In the genomic region with DNA sequence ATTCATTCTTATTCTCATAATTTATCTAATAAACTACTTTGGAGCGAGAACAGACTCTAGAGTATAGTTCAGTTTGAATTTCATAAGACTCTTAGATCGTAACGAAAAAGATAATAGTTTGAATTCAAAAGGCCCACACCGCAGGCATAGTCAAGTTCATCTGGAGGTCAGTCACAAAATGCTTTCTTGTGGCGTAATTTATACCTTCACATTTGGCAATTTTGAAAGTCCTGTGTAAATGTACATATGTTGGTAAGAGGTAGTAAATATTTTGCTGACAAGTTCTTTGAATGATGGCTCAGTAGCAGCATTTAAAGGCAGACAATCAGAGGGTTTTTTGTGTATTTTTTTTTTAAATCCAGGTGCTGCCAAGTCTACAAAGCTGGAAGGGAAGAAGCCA, we compare ENCODE assay signal across 15 cellular contexts.
DNase-seq lines count a peak whose midpoint lies in the region; ATAC-seq, FAIRE-seq and TF ChIP-seq lines count a peak whose summit lies in the region.
"Had no signal": no experiment of that assay in that cellular context is flagged by ENCODE, and none has a peak within 500 bp of the region (broad histone marks: within the 10 kb centered on the region; RNA-seq: fewer than 3 reads in every experiment).

No MANE protein-coding gene starts in this region.

- H3K79me2 ChIP-seq in K562 (ENCODE audit: control insufficient read depth, insufficient read depth, low read length), result no peaks in the 10 kb centered on the region

- no peak for ATAC-seq in K562

- no peak overlapping the region for H3K4me2 ChIP-seq in K562 (ENCODE audit: insufficient read depth, low read length)
- H3K4me2 ChIP-seq: PC-9 had no signal

- DNase-seq in NCI-H2081 treated with DMSO at 0.1 percent for 48 hours (lab: John Stamatoyannopoulos, UW), result peak; percentile 98
- no peak for DNase-seq in NCI-H2081 (lab: John Stamatoyannopoulos, UW)
- DNase-seq in K562 (ENCODE audit: extremely low read depth in 1 of 4, low spot score in 3 of 4), result no peak
- DNase-seq in mesothelial cell of epicardium (ENCODE audit: low spot score in 2 of 2, unreplicated experiment in 2 of 2), result no peak
- DNase-seq in type B pancreatic cell (ENCODE audit: extremely low spot score, unreplicated experiment), result no peak
- DNase-seq in KG1 (lab: John Stamatoyannopoulos, UW), result no peak
- DNase-seq in stimulated activated CD4-positive, alpha-beta T cell treated with anti-CD3 and anti-CD28 coated beads, Interleukin-4, amount 100 ng/mL, for 1 hour, result no peak
- no peak for DNase-seq in T-helper 9 cell
- DNase-seq: HCEC 1CT, KBM-7, MG63, PC-9 had no signal

- in situ Hi-C loops in K562 (cut with MboI), result no loop called here

- H3K27ac Mint-ChIP-seq in mesothelial cell of epicardium (peak overlapping the region; percentile 96), type B pancreatic cell (peak overlapping the region; percentile 88)

- peaks cover 77% of the 10 kb centered on the region for H3K4me1 Mint-ChIP-seq in mesothelial cell of epicardium
- H3K4me1 Mint-ChIP-seq in type B pancreatic cell (ENCODE audit: unreplicated experiment), result peaks cover 55% of the 10 kb centered on the region

- no peak for TF ChIP-seq EP300 in K562 (IDR thresholded peaks at IDR 0.05; ENCODE audit: low read length)

- no peaks in the 10 kb centered on the region for H3K9me1 ChIP-seq in K562 (ENCODE audit: control insufficient read depth, insufficient read depth, low read length)

- no peaks in the 10 kb centered on the region for H3K27me3 Mint-ChIP-seq in mesothelial cell of epicardium (ENCODE audit: low read depth)
- no peaks in the 10 kb centered on the region for H3K27me3 Mint-ChIP-seq in type B pancreatic cell

- H3K27ac ChIP-seq in K562 (ENCODE audit: extremely low read depth, low read depth, low read length), result no peak overlapping the region
- H3K27ac ChIP-seq: C4-2B, PC-9 had no signal

- WGBS in K562 (ENCODE audit: insufficient coverage, low coverage, missing lambda C conversion rate), result 43% methylated on average over 5 of the region's 5 CpGs

- TF ChIP-seq CTCF in K562 (IDR thresholded peaks at IDR 0.05 in 2 of 3, conservative IDR thresholded peaks at IDR 0.05 in 1 of 3; ENCODE audit: insufficient read depth in 2 of 3, low read depth in 1 of 3, low read length in 3 of 3) (no peak), mesothelial cell of epicardium (IDR thresholded peaks at IDR 0.05; ENCODE audit: unreplicated experiment) (no peak), type B pancreatic cell (conservative IDR thresholded peaks at IDR 0.05) (no peak)

- H3K9me3 Mint-ChIP-seq in mesothelial cell of epicardium (no peaks in the 10 kb centered on the region), type B pancreatic cell (no peaks in the 10 kb centered on the region)

- intact Hi-C loops in K562 (cut with micrococcal nuclease), result loop anchor here (5.0 kb wide), 1 partner anchor 75 kb away; no protein-coding TSS in a partner anchor

- no peak for TF ChIP-seq RAD21 in K562 (CRISPR knock-in tag; conservative IDR thresholded peaks at IDR 0.05 in 1 of 2, IDR thresholded peaks at IDR 0.05 in 1 of 2)

- POLR2A ChIA-PET in K562 (lab: Yijun Ruan, JAX), result no interaction called here

- no peaks in the 10 kb centered on the region for H3K9me3 ChIP-seq in K562 (replicated peaks; ENCODE audit: control insufficient read depth, insufficient read depth, low read depth, low read length)
- H3K9me3 ChIP-seq: MG63 had no signal

- H2AFZ ChIP-seq in K562 (ENCODE audit: low read depth, low read length), result peak overlapping the region; percentile 32; the same call in 1 of the 2 replicates
- H2AFZ ChIP-seq: PC-9 had no signal

- no TSS peak for BruUV-seq in K562 (replicated peaks; lab: Mats Ljungman, UMichigan)

- no peaks in the 10 kb centered on the region for H3K27me3 ChIP-seq in K562 (ENCODE audit: control insufficient read depth in 2 of 2, insufficient read depth in 2 of 2, low read length in 2 of 2)
- H3K27me3 ChIP-seq: MG63 had no signal

- H3K4me3 Mint-ChIP-seq in mesothelial cell of epicardium (peak overlapping the region; percentile 20), type B pancreatic cell (peak overlapping the region; percentile 53)

- H4K20me1 ChIP-seq in K562 (replicated peaks; ENCODE audit: control insufficient read depth, insufficient read depth, low read length), result no peaks in the 10 kb centered on the region

- no peak for TF ChIP-seq POLR2A in K562 (conservative IDR thresholded peaks at IDR 0.05)

- FAIRE-seq in K562 (lab: Jason Lieb, UNC), result no peak
- FAIRE-seq: A204.1, HTR-8/SVneo had no signal

- CTCF ChIA-PET in K562 (lab: Yijun Ruan, JAX; ENCODE audit: low intra/inter-chr PET ratio), result no interaction called here

- no peak overlapping the region for H3K9ac ChIP-seq in K562 (ENCODE audit: insufficient read depth in 1 of 2, low read depth in 2 of 2, low read length in 2 of 2)

- H3K36me3 Mint-ChIP-seq in mesothelial cell of epicardium (peaks cover 13% of the 10 kb centered on the region), type B pancreatic cell (peaks cover 23% of the 10 kb centered on the region)

- H3K36me3 ChIP-seq in K562 (ENCODE audit: control insufficient read depth, insufficient read depth, low read length), result peaks cover 6% of the 10 kb centered on the region; the same call in 2 of the 3 replicates

- peaks cover 0 to 14% of the 10 kb centered on the region in 2 experiments; a peak in 4 of 5 replicates for H3K4me1 ChIP-seq in K562 (replicated peaks in 1 of 2; ENCODE audit: control insufficient read depth in 2 of 2, insufficient read depth in 2 of 2, low read length in 2 of 2)

- no peak overlapping the region for H3K4me3 ChIP-seq in K562
- H3K4me3 ChIP-seq: MG63, PC-9 had no signal

TF ChIP-seq in K562, 482 proteins besides CTCF, POLR2A, EP300 and RAD21:
- TF ChIP-seq ZNF57 (CRISPR knock-in tag; IDR thresholded peaks at IDR 0.05) (no peak), HDAC8 (tag; IDR thresholded peaks at IDR 0.05) (no peak), SMARCB1 (IDR thresholded peaks at IDR 0.05; ENCODE audit: insufficient read length, low read depth) (no peak), ZNF175 (CRISPR knock-in tag; IDR thresholded peaks at IDR 0.05; ENCODE audit: low read depth) (no peak), TAF1 (IDR thresholded peaks at IDR 0.05; ENCODE audit: control insufficient read depth, extremely low read depth, insufficient read depth, low read length, severe bottlenecking) (no peak), ZNF76 (CRISPR knock-in tag; IDR thresholded peaks at IDR 0.05; ENCODE audit: borderline replicate concordance) (no peak), RBM17 (IDR thresholded peaks at IDR 0.05; ENCODE audit: borderline replicate concordance, low read depth, low read length) (no peak), MEIS2 (IDR thresholded peaks at IDR 0.05; ENCODE audit: partially characterized antibody) (peak; percentile 36), ZNF778 (CRISPR knock-in tag; IDR thresholded peaks at IDR 0.05) (no peak), SAFB (IDR thresholded peaks at IDR 0.05; ENCODE audit: borderline replicate concordance, low read depth, low read length) (no peak), SIX5 (IDR thresholded peaks at IDR 0.05; ENCODE audit: borderline replicate concordance in 1 of 2, insufficient read depth in 1 of 2, low read depth in 1 of 2, low read length in 2 of 2) (no peak), HEY1 (CRISPR knock-in tag; IDR thresholded peaks at IDR 0.05; ENCODE audit: borderline replicate concordance) (no peak), ZBTB7A (IDR thresholded peaks at IDR 0.05; ENCODE audit: borderline replicate concordance, control insufficient read depth, low read depth, low read length) (no peak)
- TF ChIP-seq, protein P1, sequence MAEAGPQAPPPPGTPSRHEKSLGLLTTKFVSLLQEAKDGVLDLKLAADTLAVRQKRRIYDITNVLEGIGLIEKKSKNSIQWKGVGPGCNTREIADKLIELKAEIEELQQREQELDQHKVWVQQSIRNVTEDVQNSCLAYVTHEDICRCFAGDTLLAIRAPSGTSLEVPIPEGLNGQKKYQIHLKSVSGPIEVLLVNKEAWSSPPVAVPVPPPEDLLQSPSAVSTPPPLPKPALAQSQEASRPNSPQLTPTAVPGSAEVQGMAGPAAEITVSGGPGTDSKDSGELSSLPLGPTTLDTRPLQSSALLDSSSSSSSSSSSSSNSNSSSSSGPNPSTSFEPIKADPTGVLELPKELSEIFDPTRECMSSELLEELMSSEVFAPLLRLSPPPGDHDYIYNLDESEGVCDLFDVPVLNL (CRISPR knock-in tag; IDR thresholded peaks at IDR 0.05; ENCODE audit: low read depth), result no peak
- TF ChIP-seq, protein P2, sequence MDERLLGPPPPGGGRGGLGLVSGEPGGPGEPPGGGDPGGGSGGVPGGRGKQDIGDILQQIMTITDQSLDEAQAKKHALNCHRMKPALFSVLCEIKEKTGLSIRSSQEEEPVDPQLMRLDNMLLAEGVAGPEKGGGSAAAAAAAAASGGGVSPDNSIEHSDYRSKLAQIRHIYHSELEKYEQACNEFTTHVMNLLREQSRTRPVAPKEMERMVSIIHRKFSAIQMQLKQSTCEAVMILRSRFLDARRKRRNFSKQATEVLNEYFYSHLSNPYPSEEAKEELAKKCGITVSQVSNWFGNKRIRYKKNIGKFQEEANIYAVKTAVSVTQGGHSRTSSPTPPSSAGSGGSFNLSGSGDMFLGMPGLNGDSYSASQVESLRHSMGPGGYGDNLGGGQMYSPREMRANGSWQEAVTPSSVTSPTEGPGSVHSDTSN (CRISPR knock-in tag; IDR thresholded peaks at IDR 0.05; ENCODE audit: low read depth), result no peak
- TF ChIP-seq, protein P2 (tag; conservative IDR thresholded peaks at IDR 0.05; ENCODE audit: low read depth), result peak; percentile 40; the same call in 1 of the 2 replicates
TF ChIP-seq in K562: peak in this region for 2.
